In the genomic region with DNA sequence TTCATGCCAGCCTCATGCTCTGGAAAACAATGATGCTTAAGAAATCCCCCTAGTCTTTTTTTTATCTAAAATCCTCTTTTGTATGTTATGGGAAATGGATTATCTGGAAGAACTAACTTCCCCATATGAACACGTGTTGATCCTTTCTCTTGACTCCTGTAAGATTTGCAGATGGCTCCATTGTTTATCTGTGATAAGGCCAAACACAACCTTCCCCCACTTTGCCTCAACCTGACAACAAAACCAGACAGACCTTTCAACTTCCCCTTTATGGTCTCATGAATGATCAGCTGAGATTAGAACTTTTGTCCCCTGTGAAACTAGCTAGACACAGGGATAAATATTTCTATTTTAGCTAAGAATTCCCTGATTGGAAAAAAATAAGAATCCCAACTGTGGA, we compare ENCODE assay signal across 15 cellular contexts.
DNase-seq lines count a peak whose midpoint lies in the region; TF ChIP-seq lines count a peak whose summit lies in the region.
"Had no signal": no experiment of that assay in that cellular context is flagged by ENCODE, and none has a peak within 500 bp of the region (broad histone marks: within the 10 kb centered on the region; RNA-seq: fewer than 3 reads in every experiment).

No MANE protein-coding gene starts in this region.

- WGBS in HUES64 = 65% methylated on average over 1 of the region's 1 CpG
- 20% methylated on average over 1 of the region's 1 CpG for WGBS in hepatocyte (ENCODE audit: low lambda C conversion rate, missing lambda C conversion rate)

- H3K27ac ChIP-seq in HUES64 (ENCODE audit: low read depth, low read length) (peak overlapping the region; percentile 64), iPS-20b (ENCODE audit: low read length) (no peak overlapping the region), hepatocyte (no peak overlapping the region)
- H3K27ac ChIP-seq: KMS-11 had no signal

- H3K36me3 ChIP-seq in HUES64 (ENCODE audit: insufficient read depth, low read length) = no peaks in the 10 kb centered on the region
- H3K36me3 ChIP-seq in iPS-20b (ENCODE audit: insufficient read depth, low read depth, low read length) = no peaks in the 10 kb centered on the region
- H3K36me3 ChIP-seq in hepatocyte (replicated peaks; ENCODE audit: insufficient read depth, low read depth) = no peaks in the 10 kb centered on the region

- no peaks in the 10 kb centered on the region for H3K9me2 ChIP-seq in hepatocyte (replicated peaks; ENCODE audit: insufficient read depth)

- H3K4me3 ChIP-seq in HUES64 (ENCODE audit: low read length) = no peak overlapping the region
- H3K4me3 ChIP-seq in iPS-20b (ENCODE audit: low read length) = no peak overlapping the region
- no peak overlapping the region for H3K4me3 ChIP-seq in hepatocyte
- H3K4me3 ChIP-seq: GM12878 had no signal

- peak overlapping the region; percentile 33; the same call in 1 of the 2 replicates for H3K9ac ChIP-seq in HUES64 (ENCODE audit: low read depth, low read length)
- peak overlapping the region; percentile 36; the same call in 1 of the 2 replicates for H3K9ac ChIP-seq in iPS-20b (ENCODE audit: low read depth, low read length)
- H3K9ac ChIP-seq: KMS-11 had no signal

- H3K4me2 ChIP-seq in hepatocyte = no peak overlapping the region
- H3K4me2 ChIP-seq: KMS-11 had no signal

- no peak for TF ChIP-seq CTCF in hepatocyte (IDR thresholded peaks at IDR 0.05; ENCODE audit: poor library complexity)

- H3K79me2 ChIP-seq in hepatocyte = no peaks in the 10 kb centered on the region

- no peaks in the 10 kb centered on the region for H4K20me1 ChIP-seq in hepatocyte (ENCODE audit: insufficient read depth, poor library complexity, severe bottlenecking)

- H3K9me3 ChIP-seq in HUES64 (ENCODE audit: insufficient read depth, low read depth, low read length) = no peaks in the 10 kb centered on the region
- no peaks in the 10 kb centered on the region for H3K9me3 ChIP-seq in iPS-20b (ENCODE audit: insufficient read depth, low read depth, low read length)
- H3K9me3 ChIP-seq in hepatocyte (ENCODE audit: low read depth) = no peaks in the 10 kb centered on the region

- DNase-seq in dermis blood vessel endothelial cell (peak; percentile 37), pulmonary artery endothelial cell (ENCODE audit: low read depth, low spot score) (peak; percentile 54), hepatocyte (ENCODE audit: low spot score) (no peak), NCI-H2107 (lab: John Stamatoyannopoulos, UW) (no peak), DMS53 (lab: John Stamatoyannopoulos, UW) (no peak)
- DNase-seq: COR-L47, DMS153, NCI-H1417, NCI-H187, NCI-H226, NCI-H524 had no signal

- H3K4me1 ChIP-seq in HUES64 (ENCODE audit: insufficient read depth, low read length) = peaks cover 57% of the 10 kb centered on the region
- peaks cover 43% of the 10 kb centered on the region for H3K4me1 ChIP-seq in iPS-20b (ENCODE audit: insufficient read depth, low read length)
- no peaks in the 10 kb centered on the region for H3K4me1 ChIP-seq in hepatocyte (ENCODE audit: insufficient read depth)

- H2AFZ ChIP-seq in hepatocyte = no peak overlapping the region

- H3K27me3 ChIP-seq in HUES64 (ENCODE audit: insufficient read depth, low read length) (no peaks in the 10 kb centered on the region), iPS-20b (ENCODE audit: insufficient read depth, low read length) (no peaks in the 10 kb centered on the region), hepatocyte (no peaks in the 10 kb centered on the region)

Comparison
In these comparisons a context has a peak if more than half of its experiments do, and no peak if none do; other contexts are left out.
1. DNase-seq: peak in dermis blood vessel endothelial cell (single experiment) and pulmonary artery endothelial cell (single experiment); none in hepatocyte (single experiment), NCI-H2107 (single experiment) and DMS53 (single experiment).